1 cellular context compared by ENCODE assay signal in genomic region chrX:97429101-97429500, GRCh38.
TF ChIP-seq lines count a peak whose summit lies in the region.

No MANE protein-coding gene starts in this region.

TF ChIP-seq in GM23338, 12 proteins besides CTCF, POLR2A, EP300 and RAD21 (continued from another document):
- TF ChIP-seq ZNF462 (CRISPR knock-in tag; IDR thresholded peaks at IDR 0.05) (no peak), ETS1 (IDR thresholded peaks at IDR 0.05) (no peak), REST (IDR thresholded peaks at IDR 0.05; ENCODE audit: unreplicated experiment) (no peak), ZNF114 (CRISPR knock-in tag; IDR thresholded peaks at IDR 0.05) (no peak), EZH2phosphoT487 (IDR thresholded peaks at IDR 0.05; ENCODE audit: unreplicated experiment) (no peak), STAT1 (IDR thresholded peaks at IDR 0.05; ENCODE audit: unreplicated experiment) (no peak), EZH2 (IDR thresholded peaks at IDR 0.05; ENCODE audit: low read depth, unreplicated experiment) (no peak), POLR2AphosphoS5 (IDR thresholded peaks at IDR 0.05; ENCODE audit: low read depth) (no peak), NANOG (IDR thresholded peaks at IDR 0.05; ENCODE audit: borderline replicate concordance) (no peak), ZNF331 (CRISPR knock-in tag; IDR thresholded peaks at IDR 0.05; ENCODE audit: low read depth) (no peak)
